In genomic region chr5:150338546-150338945, GRCh38 we compare ENCODE assay signal across 14 cellular contexts. TPM values are rescaled to one million over a fixed set of nuclear protein-coding genes. Genes with fewer than 3 reads are reported as not detected.
"Had no signal": no experiment of that assay in that cellular context is flagged by ENCODE, and none has a peak within 500 bp of the region (broad histone marks: within the 10 kb centered on the region; RNA-seq: fewer than 3 reads in every experiment).

No MANE protein-coding gene starts in this region.

- H3K36me3 ChIP-seq: brain microvascular endothelial cell, esophagus squamous epithelium, heart left ventricle, left lung, right atrium auricular region had no signal

- H3K9ac ChIP-seq: parathyroid adenoma had no signal

- H3K4me3 ChIP-seq: esophagus squamous epithelium, heart left ventricle, left lung, right atrium auricular region, smooth muscle cell had no signal

- H3K27ac ChIP-seq: brain microvascular endothelial cell, esophagus squamous epithelium, heart left ventricle, left lung, parathyroid adenoma, right atrium auricular region had no signal

- H3K4me3 Mint-ChIP-seq: memory B cell; stimulated activated memory B cell treated with anti-CD40 and anti-IgM and Interleukin-4, amounts not matched to agents 10 μg/mL and 1 μg/mL and 100 μg/mL, for 72 hours had no signal

- H3K4me1 ChIP-seq: esophagus squamous epithelium, heart left ventricle, left lung, parathyroid adenoma, right atrium auricular region had no signal

- H3K4me2 ChIP-seq: smooth muscle cell had no signal

- DNase-seq: brain microvascular endothelial cell, esophagus squamous epithelium, foreskin fibroblast, heart left ventricle, left lung, trophoblast cell had no signal

- H3K79me2 ChIP-seq: parathyroid adenoma had no signal

- H3K27me3 Mint-ChIP-seq: stimulated activated memory B cell treated with anti-CD40 and anti-IgM and Interleukin-4, amounts not matched to agents 10 μg/mL and 1 μg/mL and 100 μg/mL, for 72 hours had no signal

- H3K36me3 Mint-ChIP-seq: activated naive CD4-positive, alpha-beta T cell treated with anti-CD3 and anti-CD28 coated beads, Interleukin-2, amount 50 U/mL, for 72 hours; memory B cell; stimulated activated memory B cell treated with anti-CD40 and anti-IgM and Interleukin-4, amounts not matched to agents 10 μg/mL and 1 μg/mL and 100 μg/mL, for 72 hours had no signal

- H3K9me3 ChIP-seq: esophagus squamous epithelium, heart left ventricle, left lung, right atrium auricular region had no signal

- H3K27ac Mint-ChIP-seq: activated naive CD4-positive, alpha-beta T cell treated with anti-CD3 and anti-CD28 coated beads, Interleukin-2, amount 50 U/mL, for 72 hours; memory B cell; stimulated activated memory B cell treated with anti-CD40 and anti-IgM and Interleukin-4, amounts not matched to agents 10 μg/mL and 1 μg/mL and 100 μg/mL, for 72 hours had no signal

- H3K9me3 Mint-ChIP-seq: activated naive CD4-positive, alpha-beta T cell treated with anti-CD3 and anti-CD28 coated beads, Interleukin-2, amount 50 U/mL, for 72 hours; memory B cell had no signal

- ATAC-seq: activated CD4-positive, CD25-positive, alpha-beta regulatory T cell treated with anti-CD3 and anti-CD28 coated beads, Interleukin-2, amount 50 U/mL, for 24 hours; activated naive CD4-positive, alpha-beta T cell treated with anti-CD3 and anti-CD28 coated beads, Interleukin-2, amount 50 U/mL, for 72 hours; left lung; stimulated activated memory B cell treated with anti-CD40 and anti-IgM and Interleukin-4, amounts not matched to agents 10 μg/mL and 1 μg/mL and 100 μg/mL, for 72 hours had no signal

- H2AFZ ChIP-seq: parathyroid adenoma had no signal

- H3K27me3 ChIP-seq: brain microvascular endothelial cell, esophagus squamous epithelium, heart left ventricle, left lung, right atrium auricular region had no signal

RNA-seq across cellular contexts. Expression of gene ARSI, which starts 35.8 kb away (rescaled TPM):
- total RNA-seq: activated naive CD4-positive, alpha-beta T cell treated with anti-CD3 and anti-CD28 coated beads, Interleukin-2, amount 50 U/mL, for 72 hours had no signal

RNA-seq across cellular contexts. Expression of gene CAMK2A, which starts 49.0 kb away (rescaled TPM):
- total RNA-seq: activated naive CD4-positive, alpha-beta T cell treated with anti-CD3 and anti-CD28 coated beads, Interleukin-2, amount 50 U/mL, for 72 hours; chondrocyte had no signal
